In the genomic region with DNA sequence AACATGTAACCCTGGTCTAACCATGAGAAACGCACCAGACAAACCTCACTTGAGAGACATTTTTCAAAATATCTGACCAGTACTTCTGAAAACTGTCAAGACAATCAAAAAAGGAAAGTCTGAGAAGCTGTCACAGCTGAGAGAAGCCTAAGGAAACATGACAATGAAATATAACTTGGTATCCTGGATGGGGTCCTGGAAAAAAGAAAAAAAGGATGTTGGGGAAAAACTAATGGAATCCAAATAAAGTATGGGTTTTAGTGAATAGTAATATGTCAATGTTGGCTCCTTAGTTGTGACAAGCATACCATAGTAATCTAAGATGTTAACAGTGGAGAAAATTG, we compare ENCODE assay signal across 15 cellular contexts. TPM values are rescaled to one million over a fixed set of nuclear protein-coding genes. Genes with fewer than 3 reads are reported as not detected.
DNase-seq lines count a peak whose midpoint lies in the region; ATAC-seq and TF ChIP-seq lines count a peak whose summit lies in the region.
"Had no signal": no experiment of that assay in that cellular context is flagged by ENCODE, and none has a peak within 500 bp of the region (broad histone marks: within the 10 kb centered on the region; RNA-seq: fewer than 3 reads in every experiment).

No MANE protein-coding gene starts in this region.

- intact Hi-C loops in heart right ventricle (cut with DNase I) = loop anchor here in 1 of 10 donors (2.0 kb wide), 1 partner anchor 36 kb away; no protein-coding TSS in a partner anchor
- intact Hi-C loops in Right ventricle myocardium superior (cut with DNase I) = no loop called here
- intact Hi-C loops in upper lobe of right lung (cut with DNase I) = no loop called here
- intact Hi-C loops in prostate gland (cut with DNase I) = no loop called here

- H3K36me3 Mint-ChIP-seq in mesothelial cell of epicardium = no peaks in the 10 kb centered on the region
- H3K36me3 Mint-ChIP-seq: naive B cell had no signal

- H3K27me3 ChIP-seq in heart right ventricle (no peaks in the 10 kb centered on the region), brain microvascular endothelial cell (replicated peaks) (no peaks in the 10 kb centered on the region), upper lobe of right lung (no peaks in the 10 kb centered on the region), BE2C (no peaks in the 10 kb centered on the region), prostate gland (replicated peaks; ENCODE audit: insufficient read depth) (no peaks in the 10 kb centered on the region)

- no peak for TF ChIP-seq CTCF in heart right ventricle (IDR thresholded peaks at IDR 0.05)
- no peak for TF ChIP-seq CTCF in brain microvascular endothelial cell (IDR thresholded peaks at IDR 0.05; ENCODE audit: low read depth, low read length, missing control alignments)
- no peak for TF ChIP-seq CTCF in mesothelial cell of epicardium (IDR thresholded peaks at IDR 0.05; ENCODE audit: unreplicated experiment)
- TF ChIP-seq CTCF in upper lobe of right lung (IDR thresholded peaks at IDR 0.05) = no peak
- TF ChIP-seq CTCF in BE2C (IDR thresholded peaks at IDR 0.05; ENCODE audit: low read depth, low read length) = no peak
- TF ChIP-seq CTCF in prostate gland (IDR thresholded peaks at IDR 0.05) = no peak

- H3K4me3 ChIP-seq in heart right ventricle = peak overlapping the region in 5 of 10 donors; percentile 26 to 36 (median 34)
- H3K4me3 ChIP-seq in brain microvascular endothelial cell (ENCODE audit: low read depth, low read length) = no peak overlapping the region
- H3K4me3 ChIP-seq in upper lobe of right lung = peak overlapping the region; percentile 2
- no peak overlapping the region for H3K4me3 ChIP-seq in BE2C (ENCODE audit: low read depth, low read length)
- H3K4me3 ChIP-seq in prostate gland = no peak overlapping the region
- H3K4me3 ChIP-seq: GM12878 had no signal

- ATAC-seq in heart right ventricle (no peak), Right ventricle myocardium superior (ENCODE audit: poor library complexity) (no peak), upper lobe of right lung (no peak), HG02973 (IDR thresholded peaks at IDR 0.05; ENCODE audit: unreplicated experiment) (no peak)

- no peak for TF ChIP-seq POLR2A in prostate gland (IDR thresholded peaks at IDR 0.05)

- WGBS in heart right ventricle, 2 donors = 88 to 93% methylated on average over 1 of the region's 1 CpG
- WGBS in prostate gland = 93% methylated on average over 1 of the region's 1 CpG

- H3K9me3 ChIP-seq in heart right ventricle (no peaks in the 10 kb centered on the region), upper lobe of right lung (no peaks in the 10 kb centered on the region), BE2C (no peaks in the 10 kb centered on the region), prostate gland (no peaks in the 10 kb centered on the region)

- H3K27ac Mint-ChIP-seq in mesothelial cell of epicardium = peak overlapping the region; percentile 96
- H3K27ac Mint-ChIP-seq: naive B cell had no signal

- H3K4me1 Mint-ChIP-seq in mesothelial cell of epicardium = peaks cover 19% of the 10 kb centered on the region
- H3K4me1 Mint-ChIP-seq: naive B cell had no signal

- DNase-seq in heart right ventricle (no peak), Right ventricle myocardium superior (no peak), brain microvascular endothelial cell (no peak), mesothelial cell of epicardium (ENCODE audit: low spot score in 2 of 2, unreplicated experiment in 2 of 2) (no peak), upper lobe of right lung (no peak), BE2C (no peak), prostate gland (ENCODE audit: low spot score) (no peak)
- DNase-seq: activated CD4-positive, alpha-beta T cell treated with anti-CD3 and anti-CD28 coated beads for 1 hour; activated effector memory CD4-positive, alpha-beta T cell treated with Interleukin-2 at 50 U/mL for 16 hours; DMS79 treated with DMSO at 0.1 percent for 48 hours; Karpas-422; naive B cell; NCI-H2107 had no signal

- in situ Hi-C loops in brain microvascular endothelial cell (cut with HindIII; ENCODE audit: low pct_ligation_motif_present, low sequenced_read_pairs) = no loop called here

- H3K36me3 ChIP-seq in heart right ventricle (no peaks in the 10 kb centered on the region), brain microvascular endothelial cell (replicated peaks) (no peaks in the 10 kb centered on the region), upper lobe of right lung (no peaks in the 10 kb centered on the region), BE2C (no peaks in the 10 kb centered on the region), prostate gland (no peaks in the 10 kb centered on the region)

- H3K4me1 ChIP-seq in heart right ventricle (peaks cover 0 to 19% (median 13%) of the 10 kb centered on the region in 9 donors), upper lobe of right lung (peaks cover 12% of the 10 kb centered on the region), BE2C (no peaks in the 10 kb centered on the region), prostate gland (replicated peaks) (no peaks in the 10 kb centered on the region)

- H3K9me3 Mint-ChIP-seq in mesothelial cell of epicardium = peaks cover 3% of the 10 kb centered on the region
- H3K9me3 Mint-ChIP-seq: naive B cell had no signal

- peak overlapping the region in 8 of 10 donors; percentile 27 to 74 (median 60) for H3K27ac ChIP-seq in heart right ventricle
- H3K27ac ChIP-seq in brain microvascular endothelial cell = peak overlapping the region; percentile 72
- peak overlapping the region; percentile 72 for H3K27ac ChIP-seq in upper lobe of right lung
- H3K27ac ChIP-seq in prostate gland = no peak overlapping the region

- H3K27me3 Mint-ChIP-seq in mesothelial cell of epicardium (ENCODE audit: low read depth) = peaks cover 9% of the 10 kb centered on the region

- no peak overlapping the region for H3K4me3 Mint-ChIP-seq in mesothelial cell of epicardium
- H3K4me3 Mint-ChIP-seq: naive B cell had no signal

RNA-seq across cellular contexts. Expression of gene TXNDC2, which starts 9.3 kb away (rescaled TPM):
- total RNA-seq in heart right ventricle (under 1 TPM in 1 of 10 donors, not detected in 9; 0.22 TPM), Right ventricle myocardium superior (not detected), mesothelial cell of epicardium (0.29 TPM in 1 of 3 replicates, not detected in the others), upper lobe of right lung (0.55 TPM), prostate gland (1 to 10 TPM in 1 of 2 donors, not detected in 1; 3.6 TPM)
- under 1 TPM in 1 of 2 donors, not detected in 1; 0.04 TPM for polyA plus RNA-seq in heart right ventricle
- polyA plus RNA-seq in BE2C (2012; ENCODE audit: insufficient read depth, insufficient read length, low read depth) = not detected

RNA-seq across cellular contexts. Expression of gene VAPA, which starts 37.3 kb away (rescaled TPM):
- total RNA-seq in heart right ventricle (100 to 1,000 TPM; 202 to 269 (median 237) TPM), Right ventricle myocardium superior (189 TPM), mesothelial cell of epicardium (126 to 131 TPM (median 130 TPM) in 3 replicates), upper lobe of right lung (225 TPM), prostate gland (100 to 1,000 TPM; 140 to 183 TPM)
- 100 to 1,000 TPM in 1 of 2 donors, 10 to 100 TPM in 1; 33.2 to 152 TPM for polyA plus RNA-seq in heart right ventricle
- 103 TPM for polyA plus RNA-seq in BE2C (2012; ENCODE audit: insufficient read depth, insufficient read length, low read depth)

Comparison
In these comparisons a context has a peak if more than half of its experiments do, and no peak if none do; other contexts are left out.
1. H3K27ac ChIP-seq: peak in heart right ventricle (8 of 10), brain microvascular endothelial cell (single experiment) and upper lobe of right lung (single experiment); none in prostate gland (0 of 2).